7 cellular contexts compared by ENCODE assay signal in the genomic region with DNA sequence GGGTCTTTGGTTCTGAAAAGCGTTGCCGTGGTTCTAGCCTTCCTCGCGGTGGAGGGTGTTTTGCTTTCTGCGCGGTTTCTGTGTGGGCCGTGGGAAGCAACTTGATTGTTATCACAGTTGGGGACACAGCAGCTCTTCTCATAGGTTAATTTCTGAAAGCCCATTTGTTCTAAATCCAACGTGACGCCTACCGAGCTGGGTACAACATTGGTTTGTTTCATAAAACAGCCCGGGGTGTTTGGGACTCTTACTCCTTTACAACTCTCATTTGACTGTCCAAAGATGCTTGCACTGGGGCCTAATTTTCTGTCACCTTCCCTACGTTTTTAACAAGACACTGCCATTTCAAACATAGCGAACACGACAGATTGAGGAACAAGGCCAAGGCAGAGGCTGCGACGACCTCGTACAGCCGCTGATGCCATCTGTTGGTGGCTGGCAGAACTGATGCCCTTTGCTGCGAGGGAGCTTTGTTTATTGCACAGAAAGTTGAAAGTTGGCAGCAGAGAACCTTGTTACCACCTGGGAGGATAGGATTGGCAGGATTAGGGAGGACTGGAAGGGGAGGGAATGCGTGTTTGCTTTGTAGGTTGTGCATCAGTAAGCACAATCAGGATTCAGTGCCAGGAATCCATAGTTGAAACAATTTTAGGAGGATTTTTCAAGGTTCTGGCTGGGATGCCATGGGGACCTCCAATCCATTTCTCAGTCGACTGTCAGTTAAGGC.
A peak's percentile ranks its signal among the peaks of the same experiment; 100 is the strongest.
DNase-seq lines count a peak whose midpoint lies in the region; ATAC-seq and TF ChIP-seq lines count a peak whose summit lies in the region.

No MANE protein-coding gene starts in this region.

- TF ChIP-seq EP300 in esophagus muscularis mucosa (IDR thresholded peaks at IDR 0.05): no peak

- H3K36me3 ChIP-seq in esophagus muscularis mucosa: no peaks in the 10 kb centered on the region

- no peaks in the 10 kb centered on the region for H3K27me3 Mint-ChIP-seq in activated T-cell treated with anti-CD3 and anti-CD28 coated beads, Interleukin-2, amount 50 U/mL, for 24 hours
- H3K27me3 Mint-ChIP-seq in naive thymus-derived CD8-positive, alpha-beta T cell: no peaks in the 10 kb centered on the region
- H3K27me3 Mint-ChIP-seq in stimulated activated memory B cell treated with anti-CD40 and anti-IgM and Interleukin-4, amounts not matched to agents 10 μg/mL and 1 μg/mL and 100 μg/mL, for 72 hours: no peaks in the 10 kb centered on the region

- DNase-seq in GM13976 (ENCODE audit: low spot score): peak; percentile 78
- DNase-seq in KG1 (lab: John Stamatoyannopoulos, UW): peak; percentile 32
- peak; percentile 83 for DNase-seq in OCI-M1 (lab: John Stamatoyannopoulos, UW)
- DNase-seq in activated T-cell treated with anti-CD3 and anti-CD28 coated beads, Interleukin-2, amount 50 U/mL, for 24 hours: peak; percentile 87
- DNase-seq in esophagus muscularis mucosa (ENCODE audit: extremely low spot score): peak; percentile 93
- DNase-seq in naive thymus-derived CD8-positive, alpha-beta T cell: peak; percentile 68 to 91 (median 85)

- intact Hi-C loops in esophagus muscularis mucosa (cut with DNase I): loop anchor here (2.0 to 10.0 kb wide), 2 partner anchors 97 to 159 kb away; no protein-coding TSS in a partner anchor

- peak; percentile 88 for TF ChIP-seq CTCF in GM13976 (IDR thresholded peaks at IDR 0.05; ENCODE audit: borderline replicate concordance, control extremely low read depth, extremely low read depth, insufficient read depth, missing control alignments)
- TF ChIP-seq CTCF in esophagus muscularis mucosa (IDR thresholded peaks at IDR 0.05): peak in 2 of 3 experiments; percentile 89 to 94

- POLR2A ChIA-PET in naive thymus-derived CD8-positive, alpha-beta T cell (lab: Charles Lee): interaction anchor here (0.9 to 25.4 kb wide), 17 partner anchors 9 to 97 kb away, joined by 3 to 824 read pairs (median 9); partner anchors contain the start of gene PITPNC1

- H3K27ac Mint-ChIP-seq in activated T-cell treated with anti-CD3 and anti-CD28 coated beads, Interleukin-2, amount 50 U/mL, for 24 hours: peak overlapping the region; percentile 91
- H3K27ac Mint-ChIP-seq in naive thymus-derived CD8-positive, alpha-beta T cell: peak overlapping the region; percentile 90 to 98 (median 96)
- peak overlapping the region; percentile 4 for H3K27ac Mint-ChIP-seq in stimulated activated memory B cell treated with anti-CD40 and anti-IgM and Interleukin-4, amounts not matched to agents 10 μg/mL and 1 μg/mL and 100 μg/mL, for 72 hours

- H3K36me3 Mint-ChIP-seq in activated T-cell treated with anti-CD3 and anti-CD28 coated beads, Interleukin-2, amount 50 U/mL, for 24 hours (ENCODE audit: low read depth): peaks cover 7% of the 10 kb centered on the region
- H3K36me3 Mint-ChIP-seq in naive thymus-derived CD8-positive, alpha-beta T cell: peaks cover 0 to 5% (median 4%) of the 10 kb centered on the region in 3 donors
- peaks cover 11% of the 10 kb centered on the region for H3K36me3 Mint-ChIP-seq in stimulated activated memory B cell treated with anti-CD40 and anti-IgM and Interleukin-4, amounts not matched to agents 10 μg/mL and 1 μg/mL and 100 μg/mL, for 72 hours

- H3K9me3 Mint-ChIP-seq in activated T-cell treated with anti-CD3 and anti-CD28 coated beads, Interleukin-2, amount 50 U/mL, for 24 hours: peaks cover 4% of the 10 kb centered on the region
- peaks cover 0 to 9% (median 0%) of the 10 kb centered on the region in 9 donors for H3K9me3 Mint-ChIP-seq in naive thymus-derived CD8-positive, alpha-beta T cell
- no peaks in the 10 kb centered on the region for H3K9me3 Mint-ChIP-seq in stimulated activated memory B cell treated with anti-CD40 and anti-IgM and Interleukin-4, amounts not matched to agents 10 μg/mL and 1 μg/mL and 100 μg/mL, for 72 hours

- no peaks in the 10 kb centered on the region for H3K9me3 ChIP-seq in esophagus muscularis mucosa

- peak overlapping the region; percentile 54 to 77 (median 68) for H3K27ac ChIP-seq in esophagus muscularis mucosa (replicated peaks in 1 of 4)

- no peaks in the 10 kb centered on the region for H3K27me3 ChIP-seq in esophagus muscularis mucosa

- in situ Hi-C loops in GM13976 (cut with MboI; ENCODE audit: low sequenced_read_pairs, unreplicated experiment): no loop called here

- peak overlapping the region; percentile 66 for H3K4me3 Mint-ChIP-seq in activated T-cell treated with anti-CD3 and anti-CD28 coated beads, Interleukin-2, amount 50 U/mL, for 24 hours
- peak overlapping the region; percentile 66 to 84 (median 76) for H3K4me3 Mint-ChIP-seq in naive thymus-derived CD8-positive, alpha-beta T cell
- H3K4me3 Mint-ChIP-seq in stimulated activated memory B cell treated with anti-CD40 and anti-IgM and Interleukin-4, amounts not matched to agents 10 μg/mL and 1 μg/mL and 100 μg/mL, for 72 hours: no peak overlapping the region

- ATAC-seq in naive thymus-derived CD8-positive, alpha-beta T cell: peak; percentile 70 to 75
- peak; percentile 85 for ATAC-seq in stimulated activated memory B cell treated with anti-CD40 and anti-IgM and Interleukin-4, amounts not matched to agents 10 μg/mL and 1 μg/mL and 100 μg/mL, for 72 hours

- peaks cover 72% of the 10 kb centered on the region for H3K4me1 Mint-ChIP-seq in activated T-cell treated with anti-CD3 and anti-CD28 coated beads, Interleukin-2, amount 50 U/mL, for 24 hours (ENCODE audit: low read depth)
- peaks cover 49 to 79% (median 71%) of the 10 kb centered on the region in 4 donors for H3K4me1 Mint-ChIP-seq in naive thymus-derived CD8-positive, alpha-beta T cell
- H3K4me1 Mint-ChIP-seq in stimulated activated memory B cell treated with anti-CD40 and anti-IgM and Interleukin-4, amounts not matched to agents 10 μg/mL and 1 μg/mL and 100 μg/mL, for 72 hours: peaks cover 21% of the 10 kb centered on the region

- 38% methylated on average over 18 of the region's 21 CpGs for WGBS in esophagus muscularis mucosa

- H3K4me3 ChIP-seq in esophagus muscularis mucosa: no peak overlapping the region

- peaks cover 30 to 58% (median 51%) of the 10 kb centered on the region in 4 donors for H3K4me1 ChIP-seq in esophagus muscularis mucosa

- no peak for TF ChIP-seq POLR2A in esophagus muscularis mucosa (IDR thresholded peaks at IDR 0.05; ENCODE audit: low read depth)

Comparison
In these comparisons a context has a peak if more than half of its experiments do, and no peak if none do; other contexts are left out.
1. DNase-seq: peak in every context shown above with its lines; median percentile 93 in esophagus muscularis mucosa; 87 in activated T-cell treated with anti-CD3 and anti-CD28 coated beads, Interleukin-2, amount 50 U/mL, for 24 hours; 85 in naive thymus-derived CD8-positive, alpha-beta T cell; 83 in OCI-M1; 78 in GM13976; 32 in KG1.
2. H3K27ac Mint-ChIP-seq: peak in every context shown above with its lines; median percentile 96 in naive thymus-derived CD8-positive, alpha-beta T cell; 91 in activated T-cell treated with anti-CD3 and anti-CD28 coated beads, Interleukin-2, amount 50 U/mL, for 24 hours; 4 in stimulated activated memory B cell treated with anti-CD40 and anti-IgM and Interleukin-4, amounts not matched to agents 10 μg/mL and 1 μg/mL and 100 μg/mL, for 72 hours.